Comparison of ENCODE assay signal across 1 cellular context in genomic region chr16:87491522-87492240, GRCh38.
TF ChIP-seq lines count a peak whose summit lies in the region.

No MANE protein-coding gene starts in this region.

TF ChIP-seq in IMR-90, 13 proteins besides CTCF, POLR2A, EP300 and RAD21:
- TF ChIP-seq MXI1 (IDR thresholded peaks at IDR 0.05; ENCODE audit: borderline replicate concordance, low read depth, low read length), result peak; percentile 65; the same call in 1 of the 2 replicates
